ENCODE assay signal across 8 cellular contexts in the genomic region with DNA sequence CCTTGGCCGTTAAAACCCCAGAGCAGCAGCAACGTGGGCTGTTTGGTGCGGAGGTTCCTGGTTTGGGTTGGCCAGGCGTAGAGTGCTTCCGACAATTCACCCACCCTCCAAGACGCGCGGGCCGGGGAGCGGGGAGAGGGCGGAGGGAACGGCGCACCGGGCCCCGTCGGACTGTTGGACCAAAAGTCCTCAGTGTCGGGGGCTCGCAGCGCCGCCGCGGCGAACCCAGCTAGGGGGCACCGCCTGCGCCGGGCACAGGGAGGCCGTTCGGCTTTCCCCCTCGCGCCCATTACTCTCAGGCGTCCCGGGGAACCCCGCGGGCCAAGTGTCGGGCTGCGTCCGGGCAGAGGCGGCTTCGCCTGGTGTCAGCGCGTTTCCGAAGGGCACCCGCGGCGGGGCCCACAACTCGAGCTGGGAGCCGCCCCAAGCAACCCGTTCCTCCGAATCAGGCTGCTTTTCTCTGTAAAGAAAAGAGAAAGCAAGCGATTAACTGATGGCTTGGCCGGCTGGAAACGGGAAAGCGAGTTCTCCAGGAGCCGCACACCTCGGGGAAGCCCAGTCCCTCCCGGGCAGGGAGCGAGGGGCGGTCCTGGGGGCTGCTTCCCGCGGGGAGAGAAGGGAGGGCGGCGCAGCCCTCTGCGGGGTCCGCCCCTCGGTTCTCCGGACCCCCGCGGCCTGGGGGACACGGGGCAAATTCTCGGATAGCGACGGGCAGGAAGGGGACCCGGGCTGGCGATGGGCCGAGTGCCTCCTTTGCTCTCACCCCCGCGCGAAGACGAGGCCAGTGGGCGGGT.
DNase-seq lines count a peak whose midpoint lies in the region; ATAC-seq, FAIRE-seq and TF ChIP-seq lines count a peak whose summit lies in the region.

No MANE protein-coding gene starts in this region.

- ATAC-seq in T-cell (replicated peaks in 1 of 4) (peak; percentile 50 to 67 (median 62)), HG02763 (IDR thresholded peaks at IDR 0.05; ENCODE audit: unreplicated experiment) (no peak)

- peak overlapping the region; percentile 36 to 39 (median 39) for H3K4me3 ChIP-seq in mammary epithelial cell (replicated peaks in 1 of 3; ENCODE audit: insufficient read depth in 1 of 3, low read depth in 2 of 3, low read length in 3 of 3)
- peak overlapping the region; percentile 43 for H3K4me3 ChIP-seq in kidney epithelial cell (ENCODE audit: low read depth, low read length)

- dilution Hi-C loops in mammary epithelial cell (cut with HindIII; ENCODE audit: low sequenced_read_pairs) = no loop called here

- H3K36me3 Mint-ChIP-seq in T-cell = no peaks in the 10 kb centered on the region

- H3K9me3 ChIP-seq in mammary epithelial cell (replicated peaks; ENCODE audit: insufficient read depth, low read length) = no peaks in the 10 kb centered on the region

- intact Hi-C loops in mammary epithelial cell (cut with micrococcal nuclease) = no loop called here

- POLR2A ChIA-PET in T-cell (lab: Charles Lee) = no interaction called here

- peaks cover 3 to 19% of the 10 kb centered on the region in 2 donors for H3K27me3 Mint-ChIP-seq in T-cell

- no peak overlapping the region for H3K27ac ChIP-seq in mammary epithelial cell (ENCODE audit: insufficient read depth, low read depth, low read length)

- peaks cover 24% of the 10 kb centered on the region for H3K27me3 ChIP-seq in mammary epithelial cell (ENCODE audit: insufficient read depth, low read length)
- H3K27me3 ChIP-seq in kidney epithelial cell (ENCODE audit: control insufficient read depth, insufficient read depth, low read length) = peaks cover 43% of the 10 kb centered on the region

- H3K4me1 Mint-ChIP-seq in T-cell = peaks cover 59 to 79% (median 71%) of the 10 kb centered on the region in 3 donors

- H3K4me3 Mint-ChIP-seq in T-cell = peak overlapping the region; percentile 80 to 87 (median 82)

- BruUV-seq in mammary epithelial cell (replicated peaks; lab: Mats Ljungman, UMichigan) = no TSS peak

- peak overlapping the region; percentile 43 for H2AFZ ChIP-seq in mammary epithelial cell (ENCODE audit: low read depth, low read length)

- no peaks in the 10 kb centered on the region for H3K79me2 ChIP-seq in mammary epithelial cell (ENCODE audit: insufficient read depth, low read length)

- in situ Hi-C loops in GM13977 (cut with MboI; ENCODE audit: low pct_unique_long_range_greater_than_20kb, low sequenced_read_pairs, unreplicated experiment) (no loop called here), mammary epithelial cell (cut with MboI; ENCODE audit: low sequenced_read_pairs in 2 of 2) (no loop called here)

- H4K20me1 ChIP-seq in mammary epithelial cell (ENCODE audit: insufficient read depth, low read length) = no peaks in the 10 kb centered on the region

- peak; percentile 59 for DNase-seq in GM13977 (ENCODE audit: low spot score)
- peak in 29 of 34 experiments; percentile 18 to 59 (median 37) for DNase-seq in T-cell
- peak; percentile 12 for DNase-seq in mammary epithelial cell
- no peak for DNase-seq in kidney epithelial cell (ENCODE audit: low read depth)
- DNase-seq in stimulated activated CD4-positive, alpha-beta T cell treated with anti-CD3 and anti-CD28 coated beads, Interleukin-2, amount 100 ng/mL, for 48 hours = peak; percentile 30 to 48
- DNase-seq in RCC 7860 (ENCODE audit: low spot score) = no peak
- DNase-seq in GOT3 (lab: John Stamatoyannopoulos, UW) = no peak

- TF ChIP-seq CTCF in GM13977 (IDR thresholded peaks at IDR 0.05; ENCODE audit: extremely low read depth, insufficient read depth, missing control alignments) (no peak), mammary epithelial cell (conservative IDR thresholded peaks at IDR 0.05 in 1 of 2, IDR thresholded peaks at IDR 0.05 in 1 of 2; ENCODE audit: extremely low read depth in 1 of 2, insufficient read depth in 1 of 2, low read depth in 1 of 2, low read length in 2 of 2) (no peak), kidney epithelial cell (IDR thresholded peaks at IDR 0.05; ENCODE audit: insufficient read depth, low read length, poor library complexity, severe bottlenecking) (no peak)

- WGBS in mammary epithelial cell (ENCODE audit: low coverage, missing lambda C conversion rate) = 6% methylated on average over 25 of the region's 80 CpGs

- no peaks in the 10 kb centered on the region for H3K36me3 ChIP-seq in mammary epithelial cell (ENCODE audit: insufficient read depth, low read length)
- H3K36me3 ChIP-seq in kidney epithelial cell (ENCODE audit: control insufficient read depth, insufficient read depth, low read length) = no peaks in the 10 kb centered on the region

- H3K4me2 ChIP-seq in mammary epithelial cell (ENCODE audit: insufficient read depth, low read depth, low read length) = peak overlapping the region; percentile 86

- H3K27ac Mint-ChIP-seq in T-cell = peak overlapping the region; percentile 79 to 86

- no peak for FAIRE-seq in RCC 7860 (lab: Jason Lieb, UNC)

- peaks cover 0 to 5% (median 0%) of the 10 kb centered on the region in 3 donors for H3K9me3 Mint-ChIP-seq in T-cell

- CTCF ChIA-PET in T-cell (lab: Charles Lee) (no interaction called here), mammary epithelial cell (lab: Charles Lee; ENCODE audit: low non-redundant PET) (no interaction called here)

- H3K9ac ChIP-seq in mammary epithelial cell (ENCODE audit: insufficient read depth, low read length) = no peak overlapping the region

- H3K4me1 ChIP-seq in mammary epithelial cell (ENCODE audit: insufficient read depth, low read length) = peaks cover 5% of the 10 kb centered on the region

Comparison
In these comparisons a context has a peak if more than half of its experiments do, and no peak if none do; other contexts are left out.
1. DNase-seq: peak in GM13977 (single experiment), T-cell (29 of 34), mammary epithelial cell (single experiment) and stimulated activated CD4-positive, alpha-beta T cell treated with anti-CD3 and anti-CD28 coated beads, Interleukin-2, amount 100 ng/mL, for 48 hours (2 of 2); none in kidney epithelial cell (single experiment), RCC 7860 (single experiment) and GOT3 (single experiment).